ENCODE assay signal across 1 cellular context in genomic region chr17:1997587-1998425, GRCh38.
TF ChIP-seq lines count a peak whose summit lies in the region.

No MANE protein-coding gene starts in this region.

TF ChIP-seq in HepG2, 621 proteins besides CTCF, POLR2A, EP300 and RAD21 (continued from another document and continues in another):
- peak; percentile 48 for TF ChIP-seq SAP130 (CRISPR knock-in tag; IDR thresholded peaks at IDR 0.05; ENCODE audit: low read depth)
- no peak for TF ChIP-seq RXRB (CRISPR knock-in tag; IDR thresholded peaks at IDR 0.05; ENCODE audit: borderline replicate concordance)
- no peak for TF ChIP-seq ZNF792 (CRISPR knock-in tag; IDR thresholded peaks at IDR 0.05)
- no peak for TF ChIP-seq PHB2 (IDR thresholded peaks at IDR 0.05; ENCODE audit: partially characterized antibody)
- TF ChIP-seq CBFB (CRISPR knock-in tag; IDR thresholded peaks at IDR 0.05): no peak
- TF ChIP-seq XRCC5 (optimal IDR thresholded peaks at IDR 0.05; ENCODE audit: low read length): no peak
- TF ChIP-seq RFX1 (IDR thresholded peaks at IDR 0.05): no peak
- no peak for TF ChIP-seq GTF3A (CRISPR knock-in tag; conservative IDR thresholded peaks at IDR 0.05)
- no peak for TF ChIP-seq PRDM10 (CRISPR knock-in tag; IDR thresholded peaks at IDR 0.05; ENCODE audit: low read depth)
- peak; percentile 53; the same call in 1 of the 2 replicates for TF ChIP-seq FOXA3 (CRISPR knock-in tag; IDR thresholded peaks at IDR 0.05)
- TF ChIP-seq SNAI1 (CRISPR knock-in tag; IDR thresholded peaks at IDR 0.05; ENCODE audit: borderline replicate concordance): 0 out of 2 replicates have a peak, but pooled peaks have one; percentile 75
- TF ChIP-seq IRF1 (CRISPR knock-in tag; IDR thresholded peaks at IDR 0.05; ENCODE audit: low read depth): no peak
- TF ChIP-seq RORA (CRISPR knock-in tag; IDR thresholded peaks at IDR 0.05): no peak
- TF ChIP-seq FOXA1 (IDR thresholded peaks at IDR 0.05): no peak
- peak; percentile 33; the same call in 1 of the 2 replicates for TF ChIP-seq FOXA1 (CRISPR knock-in tag; IDR thresholded peaks at IDR 0.05)
- TF ChIP-seq ARID4A (CRISPR knock-in tag; IDR thresholded peaks at IDR 0.05; ENCODE audit: borderline replicate concordance): peak; percentile 75; the same call in 1 of the 2 replicates
- no peak for TF ChIP-seq ZNF678 (CRISPR knock-in tag; IDR thresholded peaks at IDR 0.05)
- TF ChIP-seq SMAD9 (CRISPR knock-in tag; IDR thresholded peaks at IDR 0.05): no peak
- TF ChIP-seq SIN3B (IDR thresholded peaks at IDR 0.05; ENCODE audit: low read length): no peak
- no peak for TF ChIP-seq MAF1 (CRISPR knock-in tag; IDR thresholded peaks at IDR 0.05; ENCODE audit: borderline replicate concordance)
- TF ChIP-seq WIZ (CRISPR knock-in tag; IDR thresholded peaks at IDR 0.05): 0 out of 2 replicates have a peak, but pooled peaks have one; percentile 65
- TF ChIP-seq NFYB (CRISPR knock-in tag; IDR thresholded peaks at IDR 0.05): no peak
- TF ChIP-seq FOXK2 (IDR thresholded peaks at IDR 0.05): no peak
- no peak for TF ChIP-seq ZNF225 (CRISPR knock-in tag; IDR thresholded peaks at IDR 0.05)
- TF ChIP-seq ZNF746 (CRISPR knock-in tag; IDR thresholded peaks at IDR 0.05): peak; percentile 90
- no peak for TF ChIP-seq PRDM15 (CRISPR knock-in tag; IDR thresholded peaks at IDR 0.05)
- TF ChIP-seq ATF7 (IDR thresholded peaks at IDR 0.05): no peak
- 0 out of 2 replicates have a peak, but pooled peaks have one; percentile 13 for TF ChIP-seq ATF7 (CRISPR knock-in tag; IDR thresholded peaks at IDR 0.05)
- TF ChIP-seq TMF1 (CRISPR knock-in tag; IDR thresholded peaks at IDR 0.05; ENCODE audit: low read depth): no peak
- no peak for TF ChIP-seq ZFP37 (CRISPR knock-in tag; IDR thresholded peaks at IDR 0.05; ENCODE audit: borderline replicate concordance)
- no peak for TF ChIP-seq JUN (CRISPR knock-in tag; IDR thresholded peaks at IDR 0.05)
- no peak for TF ChIP-seq ZNF143 (CRISPR knock-in tag; IDR thresholded peaks at IDR 0.05)
- no peak for TF ChIP-seq CSRNP1 (CRISPR knock-in tag; IDR thresholded peaks at IDR 0.05)
- TF ChIP-seq FOXJ3 (CRISPR knock-in tag; IDR thresholded peaks at IDR 0.05; ENCODE audit: borderline replicate concordance): no peak
- no peak for TF ChIP-seq ZNF776 (CRISPR knock-in tag; IDR thresholded peaks at IDR 0.05)
- no peak for TF ChIP-seq ZNF644 (CRISPR knock-in tag; IDR thresholded peaks at IDR 0.05; ENCODE audit: low read depth)
- no peak for TF ChIP-seq MAFG (CRISPR knock-in tag; IDR thresholded peaks at IDR 0.05)
- TF ChIP-seq ZNF883 (CRISPR knock-in tag; IDR thresholded peaks at IDR 0.05; ENCODE audit: not compliant biosample characterization): no peak
- no peak for TF ChIP-seq XBP1 (CRISPR knock-in tag; IDR thresholded peaks at IDR 0.05)
- TF ChIP-seq MBD4 (IDR thresholded peaks at IDR 0.05; ENCODE audit: borderline replicate concordance, low read length): no peak
- TF ChIP-seq RBFOX2 (IDR thresholded peaks at IDR 0.05; ENCODE audit: low read depth, low read length): peak; percentile 80
- TF ChIP-seq ARID3A (IDR thresholded peaks at IDR 0.05; ENCODE audit: low read depth, low read length): peak; percentile 57
- TF ChIP-seq ZNF331 (CRISPR knock-in tag; IDR thresholded peaks at IDR 0.05): peak; percentile 27; the same call in 1 of the 2 replicates
- TF ChIP-seq ELK4 (CRISPR knock-in tag; IDR thresholded peaks at IDR 0.05; ENCODE audit: borderline replicate concordance): no peak
- no peak for TF ChIP-seq TOE1 (CRISPR knock-in tag; IDR thresholded peaks at IDR 0.05)
- TF ChIP-seq ZNF549 (CRISPR knock-in tag; IDR thresholded peaks at IDR 0.05): no peak
- TF ChIP-seq IRF9 (CRISPR knock-in tag; IDR thresholded peaks at IDR 0.05; ENCODE audit: borderline replicate concordance): peak; percentile 48; the same call in 1 of the 2 replicates
- 0 out of 2 replicates have a peak, but pooled peaks have one; percentile 17 for TF ChIP-seq ZNF362 (CRISPR knock-in tag; IDR thresholded peaks at IDR 0.05; ENCODE audit: borderline replicate concordance)
- TF ChIP-seq CC2D1A (CRISPR knock-in tag; IDR thresholded peaks at IDR 0.05): no peak
- TF ChIP-seq ZNF460 (CRISPR knock-in tag; IDR thresholded peaks at IDR 0.05; ENCODE audit: borderline replicate concordance): no peak
